Comparison of ENCODE assay signal across 28 cellular contexts in the genomic region with DNA sequence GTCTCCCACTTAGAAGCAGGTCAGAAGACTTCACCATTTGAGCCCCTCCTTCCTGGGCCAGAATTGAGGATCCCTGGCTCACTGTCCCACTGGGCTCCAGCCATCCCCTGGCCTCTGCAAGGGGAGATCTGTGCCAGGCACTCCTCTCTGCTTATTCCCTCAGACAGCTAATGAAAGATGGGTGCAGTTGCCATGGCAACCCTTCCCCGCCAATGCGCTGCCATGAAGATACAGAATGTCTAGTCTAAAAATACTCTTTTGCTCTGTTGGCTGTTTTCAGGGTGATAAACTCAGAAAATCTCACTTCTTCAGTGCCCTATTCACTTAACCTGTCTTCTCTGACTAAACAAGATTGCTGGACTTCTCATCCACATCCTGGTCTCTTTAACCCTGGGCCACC. TPM values are rescaled to one million over a fixed set of nuclear protein-coding genes. Genes with fewer than 3 reads are reported as not detected.
DNase-seq lines count a peak whose midpoint lies in the region; ATAC-seq, FAIRE-seq and TF ChIP-seq lines count a peak whose summit lies in the region.
"Had no signal": no experiment of that assay in that cellular context is flagged by ENCODE, and none has a peak within 500 bp of the region (broad histone marks: within the 10 kb centered on the region; RNA-seq: fewer than 3 reads in every experiment).

No MANE protein-coding gene starts in this region.

- H3K79me2 ChIP-seq in HepG2 (ENCODE audit: insufficient read depth, low read length), result no peaks in the 10 kb centered on the region
- no peaks in the 10 kb centered on the region for H3K79me2 ChIP-seq in osteoblast (ENCODE audit: insufficient read depth, low read length)

- H3K27ac Mint-ChIP-seq in brain, result peak overlapping the region; percentile 92 to 100 (median 97)
- peak overlapping the region; percentile 77 for H3K27ac Mint-ChIP-seq in progenitor cell of endocrine pancreas
- H3K27ac Mint-ChIP-seq in activated T-helper 2 cell treated with anti-CD3 and anti-CD28 coated beads, Interferon-gamma antibody, Interleukin-2, Interleukin-4, amounts not matched to agents 10 μg/mL and 5 μg/mL and 100 μg/mL, durations not matched to agents 14 hours and 24 hours and 36 hours, result no peak overlapping the region
- H3K27ac Mint-ChIP-seq: CD4-positive, alpha-beta memory T cell; effector memory CD8-positive, alpha-beta T cell; stimulated activated naive B cell treated with anti-CD40 and anti-IgM and Interleukin-4, amounts not matched to agents 10 μg/mL and 1 μg/mL and 100 μg/mL, for 72 hours; T-helper 2 cell treated with Interferon-gamma antibody and Interleukin-4, amounts not matched to agents 5 μg/mL and 100 μg/mL, for 36 hours; WTC11 had no signal

- intact Hi-C loops in HepG2 (cut with micrococcal nuclease; ENCODE audit: unreplicated experiment), result no loop called here
- intact Hi-C loops in activated T-helper 2 cell treated with anti-CD3 and anti-CD28 coated beads, Interferon-gamma antibody, Interleukin-2, Interleukin-4, amounts not matched to agents 10 μg/mL and 5 μg/mL and 100 μg/mL, durations not matched to agents 14 hours and 24 hours and 36 hours (cut with micrococcal nuclease), result no loop called here

- WGBS in HepG2 (ENCODE audit: low lambda C conversion rate), result 97% methylated on average over 2 of the region's 2 CpGs

- H3K4me3 ChIP-seq in HepG2 (replicated peaks in 1 of 3; ENCODE audit: insufficient read depth in 1 of 3, low read depth in 2 of 3, low read length in 3 of 3) (no peak overlapping the region), osteoblast (ENCODE audit: insufficient read depth, low read length) (no peak overlapping the region)
- H3K4me3 ChIP-seq: ascending aorta, esophagus muscularis mucosa, gastrocnemius medialis, thyroid gland had no signal

- no peak for TF ChIP-seq RAD21 in HepG2 (CRISPR knock-in tag; IDR thresholded peaks at IDR 0.05)

- peak; percentile 33 for DNase-seq in NCI-H2227 (lab: John Stamatoyannopoulos, UW; ENCODE audit: unreplicated experiment)
- no peak for DNase-seq in HepG2 (ENCODE audit: low spot score)
- DNase-seq in progenitor cell of endocrine pancreas (ENCODE audit: low spot score, unreplicated experiment), result no peak
- no peak for DNase-seq in activated T-helper 2 cell treated with anti-CD3 and anti-CD28 coated beads, Interferon-gamma antibody, Interleukin-2, Interleukin-4, amounts not matched to agents 10 μg/mL and 5 μg/mL and 100 μg/mL, durations not matched to agents 14 hours and 24 hours and 36 hours (ENCODE audit: low spot score)
- DNase-seq in T-helper 2 cell, result no peak
- no peak for DNase-seq in osteoblast (ENCODE audit: insufficient read length, low spot score, missing footprints)
- DNase-seq: activated CD4-positive, alpha-beta T cell treated with anti-CD3 and anti-CD28 coated beads, Interleukin-2, amount 50 U/mL, for 48 hours; activated naive CD4-positive, alpha-beta T cell; CD4-positive, alpha-beta memory T cell; DMS79 treated with DMSO at 0.1 percent for 48 hours; effector memory CD8-positive, alpha-beta T cell; gastrocnemius medialis; H7; Kasumi-1; NCI-H1048; NCI-H2081; stimulated activated naive B cell treated with anti-CD40 and anti-IgM and Interleukin-4, amounts not matched to agents 10 μg/mL and 1 μg/mL and 100 μg/mL, for 72 hours had no signal

- H3K4me1 Mint-ChIP-seq in brain (peaks cover 63% of the 10 kb centered on the region), progenitor cell of endocrine pancreas (ENCODE audit: low read depth) (peaks cover 43% of the 10 kb centered on the region)
- no peaks in the 10 kb centered on the region for H3K4me1 Mint-ChIP-seq in activated T-helper 2 cell treated with anti-CD3 and anti-CD28 coated beads, Interferon-gamma antibody, Interleukin-2, Interleukin-4, amounts not matched to agents 10 μg/mL and 5 μg/mL and 100 μg/mL, durations not matched to agents 14 hours and 24 hours and 36 hours (ENCODE audit: low read depth)
- H3K4me1 Mint-ChIP-seq: CD4-positive, alpha-beta memory T cell had no signal

- H3K4me3 Mint-ChIP-seq in brain (peak overlapping the region; percentile 12 to 76 (median 56)), progenitor cell of endocrine pancreas (ENCODE audit: low read depth) (no peak overlapping the region)
- H3K4me3 Mint-ChIP-seq in activated T-helper 2 cell treated with anti-CD3 and anti-CD28 coated beads, Interferon-gamma antibody, Interleukin-2, Interleukin-4, amounts not matched to agents 10 μg/mL and 5 μg/mL and 100 μg/mL, durations not matched to agents 14 hours and 24 hours and 36 hours (ENCODE audit: low read depth), result no peak overlapping the region
- H3K4me3 Mint-ChIP-seq: CD4-positive, alpha-beta memory T cell; effector memory CD8-positive, alpha-beta T cell; stimulated activated naive B cell treated with anti-CD40 and anti-IgM and Interleukin-4, amounts not matched to agents 10 μg/mL and 1 μg/mL and 100 μg/mL, for 72 hours; T-helper 2 cell treated with Interferon-gamma antibody and Interleukin-4, amounts not matched to agents 5 μg/mL and 100 μg/mL, for 36 hours; WTC11 had no signal

- H3K9ac ChIP-seq in HepG2 (ENCODE audit: insufficient read depth, low read depth, low read length), result peak overlapping the region; percentile 64

- ATAC-seq in HepG2, result no peak
- ATAC-seq: effector memory CD8-positive, alpha-beta T cell; gastrocnemius medialis; left lobe of liver; sciatic nerve; stimulated activated naive B cell treated with anti-CD40 and anti-IgM and Interleukin-4, amounts not matched to agents 10 μg/mL and 1 μg/mL and 100 μg/mL, for 72 hours; WTC11 had no signal

- no peak overlapping the region for H2AFZ ChIP-seq in HepG2 (ENCODE audit: low read length)
- no peak overlapping the region for H2AFZ ChIP-seq in osteoblast (ENCODE audit: low read length)

- H3K36me3 ChIP-seq in HepG2 (replicated peaks in 1 of 2; ENCODE audit: control insufficient read depth in 1 of 2, insufficient read depth in 2 of 2, low read length in 2 of 2) (no peaks in the 10 kb centered on the region), osteoblast (ENCODE audit: insufficient read depth, low read length) (no peaks in the 10 kb centered on the region)
- H3K36me3 ChIP-seq: ascending aorta, esophagus muscularis mucosa, gastrocnemius medialis, neutrophil, thyroid gland had no signal

- FAIRE-seq in HepG2 (lab: Jason Lieb, UNC), result no peak

- peaks cover 0 to 13% (median 0%) of the 10 kb centered on the region in 5 experiments for H3K9me3 Mint-ChIP-seq in brain
- peaks cover 4% of the 10 kb centered on the region for H3K9me3 Mint-ChIP-seq in progenitor cell of endocrine pancreas (ENCODE audit: low read depth)
- no peaks in the 10 kb centered on the region for H3K9me3 Mint-ChIP-seq in activated T-helper 2 cell treated with anti-CD3 and anti-CD28 coated beads, Interferon-gamma antibody, Interleukin-2, Interleukin-4, amounts not matched to agents 10 μg/mL and 5 μg/mL and 100 μg/mL, durations not matched to agents 14 hours and 24 hours and 36 hours
- H3K9me3 Mint-ChIP-seq: CD4-positive, alpha-beta memory T cell; effector memory CD8-positive, alpha-beta T cell; T-helper 2 cell treated with Interferon-gamma antibody and Interleukin-4, amounts not matched to agents 5 μg/mL and 100 μg/mL, for 36 hours had no signal

- H3K36me3 Mint-ChIP-seq in brain (no peaks in the 10 kb centered on the region), progenitor cell of endocrine pancreas (ENCODE audit: insufficient read depth) (peaks cover 3% of the 10 kb centered on the region)
- no peaks in the 10 kb centered on the region for H3K36me3 Mint-ChIP-seq in activated T-helper 2 cell treated with anti-CD3 and anti-CD28 coated beads, Interferon-gamma antibody, Interleukin-2, Interleukin-4, amounts not matched to agents 10 μg/mL and 5 μg/mL and 100 μg/mL, durations not matched to agents 14 hours and 24 hours and 36 hours (ENCODE audit: low read depth)
- H3K36me3 Mint-ChIP-seq: CD4-positive, alpha-beta memory T cell; stimulated activated naive B cell treated with anti-CD40 and anti-IgM and Interleukin-4, amounts not matched to agents 10 μg/mL and 1 μg/mL and 100 μg/mL, for 72 hours had no signal

- H3K27ac ChIP-seq in HepG2 (ENCODE audit: extremely low read length, insufficient read depth, low read length) (peak overlapping the region; percentile 97), osteoblast (ENCODE audit: low read depth, low read length) (no peak overlapping the region)
- H3K27ac ChIP-seq: ascending aorta, gastrocnemius medialis, neutrophil had no signal

- in situ Hi-C loops in HepG2 (cut with HindIII; ENCODE audit: extremely low pct_ligation_motif_present, low pct_unique_long_range_greater_than_20kb), result no loop called here

- H3K27me3 Mint-ChIP-seq in brain (no peaks in the 10 kb centered on the region), progenitor cell of endocrine pancreas (no peaks in the 10 kb centered on the region)
- peaks cover 7% of the 10 kb centered on the region for H3K27me3 Mint-ChIP-seq in activated T-helper 2 cell treated with anti-CD3 and anti-CD28 coated beads, Interferon-gamma antibody, Interleukin-2, Interleukin-4, amounts not matched to agents 10 μg/mL and 5 μg/mL and 100 μg/mL, durations not matched to agents 14 hours and 24 hours and 36 hours (ENCODE audit: low read depth)

- BruUV-seq in HepG2 (replicated peaks; lab: Mats Ljungman, UMichigan), result no TSS peak

- H4K20me1 ChIP-seq in HepG2 (ENCODE audit: insufficient read depth, low read length) (no peaks in the 10 kb centered on the region), osteoblast (ENCODE audit: insufficient read depth, low read length) (no peaks in the 10 kb centered on the region)

- H3K4me1 ChIP-seq in HepG2 (ENCODE audit: insufficient read depth, low read length), result peaks cover 88% of the 10 kb centered on the region
- H3K4me1 ChIP-seq in osteoblast (ENCODE audit: insufficient read depth, low read length), result no peaks in the 10 kb centered on the region
- H3K4me1 ChIP-seq: ascending aorta, gastrocnemius medialis, thyroid gland had no signal

- TF ChIP-seq EP300 in HepG2 (IDR thresholded peaks at IDR 0.05; ENCODE audit: low read depth in 2 of 2, low read length in 2 of 2) (no peak), HepG2 (CRISPR knock-in tag; IDR thresholded peaks at IDR 0.05; ENCODE audit: borderline replicate concordance) (no peak)

- H3K4me2 ChIP-seq in HepG2 (ENCODE audit: low read depth, low read length) (no peak overlapping the region), osteoblast (ENCODE audit: insufficient read depth, low read length) (no peak overlapping the region)

- POLR2A ChIA-PET in HepG2 (lab: Yijun Ruan, JAX), result interaction anchor here (1.0 to 5.1 kb wide), 7 partner anchors 15 to 100 kb away, joined by 3 to 177 read pairs (median 25); partner anchors contain the start of gene UNC93A

- TF ChIP-seq CTCF in brain (conservative IDR thresholded peaks at IDR 0.05) (no peak), HepG2 (CRISPR knock-in tag; IDR thresholded peaks at IDR 0.05) (no peak), progenitor cell of endocrine pancreas (IDR thresholded peaks at IDR 0.05; ENCODE audit: unreplicated experiment) (no peak), osteoblast (IDR thresholded peaks at IDR 0.05; ENCODE audit: extremely low read depth, low read depth, low read length) (no peak)

- H3K9me3 ChIP-seq in HepG2 (ENCODE audit: low read length), result no peaks in the 10 kb centered on the region
- H3K9me3 ChIP-seq in osteoblast (ENCODE audit: low read depth, low read length), result no peaks in the 10 kb centered on the region
- H3K9me3 ChIP-seq: ascending aorta, esophagus muscularis mucosa, gastrocnemius medialis, neutrophil, thyroid gland had no signal

- H3K27me3 ChIP-seq in HepG2 (ENCODE audit: control insufficient read depth in 1 of 2, insufficient read depth in 2 of 2, low read length in 2 of 2) (no peaks in the 10 kb centered on the region), osteoblast (ENCODE audit: insufficient read depth, low read length) (no peaks in the 10 kb centered on the region)
- H3K27me3 ChIP-seq: ascending aorta, esophagus muscularis mucosa, thyroid gland had no signal

- CTCF ChIA-PET in HepG2 (lab: Yijun Ruan, JAX; ENCODE audit: low intra/inter-chr PET ratio, low total read pairs), result no interaction called here

- TF ChIP-seq POLR2A in HepG2 (IDR thresholded peaks at IDR 0.05; ENCODE audit: insufficient read depth in 1 of 2, low read depth in 2 of 2, low read length in 2 of 2), result no peak

RNA-seq across cellular contexts. Expression of gene TTLL2, which starts 13.6 kb away (rescaled TPM):
- not detected for polyA plus RNA-seq in brain (ENCODE audit: insufficient read depth, low read depth, low replicate concordance)
- total RNA-seq in HepG2 (2016; rRNA removed; fragmentation: Illumina TruSeq; extraction: Trizol), result not detected in 2 replicates
- total RNA-seq in HepG2 (2016; cell fraction: cytosol; rRNA removed; fragmentation: Illumina TruSeq; extraction: Trizol; ENCODE audit: low read depth), result not detected in 2 replicates
- 0.04 TPM in 1 of 2 replicates, not detected in the other for total RNA-seq in HepG2 (2016; cell fraction: insoluble cytoplasmic fraction; rRNA removed; fragmentation: Illumina TruSeq; extraction: Trizol)
- total RNA-seq in HepG2 (2016; cell fraction: membrane; rRNA removed; fragmentation: Illumina TruSeq; extraction: Trizol), result not detected in 2 replicates
- not detected in 2 replicates for total RNA-seq in HepG2 (2016; cell fraction: nucleus; rRNA removed; fragmentation: Illumina TruSeq; extraction: Trizol)
- polyA plus RNA-seq in HepG2 (2011; rRNA removed), result 0.03 TPM in 1 of 2 replicates, not detected in the other
- not detected in 2 replicates for polyA plus RNA-seq in HepG2 (2011; cell fraction: cytosol; rRNA removed)
- not detected in 2 replicates for polyA plus RNA-seq in HepG2 (2011; cell fraction: nucleus; rRNA removed)
- not detected in 2 replicates for polyA plus RNA-seq in HepG2 (2012)
- polyA plus RNA-seq in HepG2 (2016; cell fraction: cytosol; fragmentation: Illumina TruSeq; extraction: Trizol; ENCODE audit: low read depth), result not detected in 2 replicates
- polyA plus RNA-seq in HepG2 (2016; cell fraction: insoluble cytoplasmic fraction; fragmentation: Illumina TruSeq; extraction: Trizol; ENCODE audit: low read depth), result not detected in 2 replicates
- not detected in 2 replicates for polyA plus RNA-seq in HepG2 (2016; cell fraction: membrane; fragmentation: Illumina TruSeq; extraction: Trizol; ENCODE audit: low read depth)
- polyA plus RNA-seq in HepG2 (2016; cell fraction: nucleus; fragmentation: Illumina TruSeq; extraction: Trizol; ENCODE audit: insufficient read depth, low read depth), result not detected in 2 replicates
- polyA minus RNA-seq in HepG2 (2011; rRNA and poly(A)+ RNA removed; ENCODE audit: low replicate concordance), result not detected in 2 replicates
- not detected in 2 replicates for polyA minus RNA-seq in HepG2 (2011; cell fraction: cytosol; rRNA and poly(A)+ RNA removed)
- polyA minus RNA-seq in HepG2 (2011; cell fraction: nucleus; rRNA and poly(A)+ RNA removed), result not detected in 2 replicates
- not detected in 2 replicates for total RNA-seq in progenitor cell of endocrine pancreas
- not detected in 2 replicates for total RNA-seq in activated T-helper 2 cell treated with anti-CD3 and anti-CD28 coated beads, Interferon-gamma antibody, Interleukin-2, Interleukin-4, amounts not matched to agents 10 μg/mL and 5 μg/mL and 100 μg/mL, durations not matched to agents 14 hours and 24 hours and 36 hours
- not detected in 2 replicates for total RNA-seq in osteoblast
- total RNA-seq: ascending aorta; CD4-positive, alpha-beta memory T cell; chondrocyte; esophagus muscularis mucosa; gastrocnemius medialis; H7; left lobe of liver; mucosa of gallbladder; sciatic nerve; WTC11 had no signal

RNA-seq across cellular contexts. Expression of gene UNC93A, which starts 20.2 kb away (rescaled TPM):
- polyA plus RNA-seq in brain (ENCODE audit: insufficient read depth, low read depth, low replicate concordance) (not detected), HepG2 (2011; rRNA removed) (32.4 and 42.7 TPM in 2 replicates)
- total RNA-seq in HepG2 (2016; rRNA removed; fragmentation: Illumina TruSeq; extraction: Trizol) (8.3 and 11.0 TPM in 2 replicates), progenitor cell of endocrine pancreas (8.1 and 12.8 TPM in 2 replicates), osteoblast (not detected in 2 replicates)
- total RNA-seq in HepG2 (2016; cell fraction: cytosol; rRNA removed; fragmentation: Illumina TruSeq; extraction: Trizol; ENCODE audit: low read depth), result 4.1 and 4.2 TPM in 2 replicates
- total RNA-seq in HepG2 (2016; cell fraction: insoluble cytoplasmic fraction; rRNA removed; fragmentation: Illumina TruSeq; extraction: Trizol), result 8.7 and 10.0 TPM in 2 replicates
- 7.5 and 7.8 TPM in 2 replicates for total RNA-seq in HepG2 (2016; cell fraction: membrane; rRNA removed; fragmentation: Illumina TruSeq; extraction: Trizol)
- total RNA-seq in HepG2 (2016; cell fraction: nucleus; rRNA removed; fragmentation: Illumina TruSeq; extraction: Trizol), result 6.8 and 7.8 TPM in 2 replicates
- polyA plus RNA-seq in HepG2 (2011; cell fraction: cytosol; rRNA removed), result 40.5 and 49.1 TPM in 2 replicates
- polyA plus RNA-seq in HepG2 (2011; cell fraction: nucleus; rRNA removed), result 21.7 and 28.7 TPM in 2 replicates
- 9.6 and 43.8 TPM in 2 replicates for polyA plus RNA-seq in HepG2 (2012)
- 3.4 and 3.8 TPM in 2 replicates for polyA plus RNA-seq in HepG2 (2016; cell fraction: cytosol; fragmentation: Illumina TruSeq; extraction: Trizol; ENCODE audit: low read depth)
- 6.5 and 9.8 TPM in 2 replicates for polyA plus RNA-seq in HepG2 (2016; cell fraction: insoluble cytoplasmic fraction; fragmentation: Illumina TruSeq; extraction: Trizol; ENCODE audit: low read depth)
- 6.1 and 6.5 TPM in 2 replicates for polyA plus RNA-seq in HepG2 (2016; cell fraction: membrane; fragmentation: Illumina TruSeq; extraction: Trizol; ENCODE audit: low read depth)
- polyA plus RNA-seq in HepG2 (2016; cell fraction: nucleus; fragmentation: Illumina TruSeq; extraction: Trizol; ENCODE audit: insufficient read depth, low read depth), result 10.8 and 11.1 TPM in 2 replicates
- polyA minus RNA-seq in HepG2 (2011; rRNA and poly(A)+ RNA removed; ENCODE audit: low replicate concordance), result 97.2 TPM in 1 of 2 replicates, not detected in the other
- 16.1 and 16.4 TPM in 2 replicates for polyA minus RNA-seq in HepG2 (2011; cell fraction: cytosol; rRNA and poly(A)+ RNA removed)
- 12.5 and 12.9 TPM in 2 replicates for polyA minus RNA-seq in HepG2 (2011; cell fraction: nucleus; rRNA and poly(A)+ RNA removed)
- total RNA-seq in activated T-helper 2 cell treated with anti-CD3 and anti-CD28 coated beads, Interferon-gamma antibody, Interleukin-2, Interleukin-4, amounts not matched to agents 10 μg/mL and 5 μg/mL and 100 μg/mL, durations not matched to agents 14 hours and 24 hours and 36 hours, result not detected in 2 replicates
- total RNA-seq: ascending aorta; CD4-positive, alpha-beta memory T cell; chondrocyte; esophagus muscularis mucosa; gastrocnemius medialis; sciatic nerve; thyroid gland had no signal
- polyA plus RNA-seq: CD4-positive, alpha-beta memory T cell had no signal

Comparison
In these comparisons a context has a peak if more than half of its experiments do, and no peak if none do; other contexts are left out.
1. H3K4me3 Mint-ChIP-seq: peak in brain (5 of 5); none in progenitor cell of endocrine pancreas (single experiment) and activated T-helper 2 cell treated with anti-CD3 and anti-CD28 coated beads, Interferon-gamma antibody, Interleukin-2, Interleukin-4, amounts not matched to agents 10 μg/mL and 5 μg/mL and 100 μg/mL, durations not matched to agents 14 hours and 24 hours and 36 hours (single experiment).